In genomic region chr14:29265852-29266251, GRCh38 we compare ENCODE assay signal across 7 cellular contexts.
"Had no signal": no experiment of that assay in that cellular context is flagged by ENCODE, and none has a peak within 500 bp of the region (broad histone marks: within the 10 kb centered on the region; RNA-seq: fewer than 3 reads in every experiment).

No MANE protein-coding gene starts in this region.

- FAIRE-seq: H1, H54, K562 had no signal

- H3K4me2 ChIP-seq: GM23338 had no signal

- ATAC-seq: GM23338, K562 had no signal

- DNase-seq: H9, HCEC 1CT, IMR-90 had no signal

- H2AFZ ChIP-seq: GM23338 had no signal

- H3K4me3 ChIP-seq: GM23338, K562 had no signal
